8 cellular contexts compared by ENCODE assay signal in genomic region chr12:20269352-20270067, GRCh38.
"Had no signal": no experiment of that assay in that cellular context is flagged by ENCODE, and none has a peak within 500 bp of the region (broad histone marks: within the 10 kb centered on the region; RNA-seq: fewer than 3 reads in every experiment).

No MANE protein-coding gene starts in this region.

- H3K27me3 ChIP-seq: transverse colon had no signal

- DNase-seq: activated B cell treated with CpG ODN at 0.5 μM for 24 hours; activated CD4-positive, alpha-beta T cell treated with anti-CD3 and anti-CD28 coated beads, Interleukin-2, amount 50 U/mL, for 4 hours; activated naive CD4-positive, alpha-beta T cell treated with anti-CD3 and anti-CD28 coated beads, Interleukin-2, amount 50 U/mL, for 16 hours; activated T-cell treated with anti-CD3 and anti-CD28 coated beads, Interleukin-2, amount 50 U/mL, for 1 hour; mammary epithelial cell; T-helper 2 cell; transverse colon had no signal

- H3K36me3 ChIP-seq: transverse colon had no signal

- H3K9me3 ChIP-seq: transverse colon had no signal

- H3K4me3 ChIP-seq: smooth muscle cell, transverse colon had no signal
